ENCODE assay signal across 18 cellular contexts in genomic region chr1:44313265-44313918, GRCh38. TPM values are rescaled to one million over a fixed set of nuclear protein-coding genes. Genes with fewer than 3 reads are reported as not detected.
DNase-seq lines count a peak whose midpoint lies in the region; ATAC-seq, FAIRE-seq and TF ChIP-seq lines count a peak whose summit lies in the region.
"Had no signal": no experiment of that assay in that cellular context is flagged by ENCODE, and none has a peak within 500 bp of the region (broad histone marks: within the 10 kb centered on the region; RNA-seq: fewer than 3 reads in every experiment).

No MANE protein-coding gene starts in this region.

- no peak for ATAC-seq in activated naive CD8-positive, alpha-beta T cell treated with anti-CD3 and anti-CD28 coated beads, Interleukin-2, amount 10 ng/mL, durations not matched to agents 7 days and 5 days (ENCODE audit: low read depth)
- no peak for ATAC-seq in activated naive CD8-positive, alpha-beta T cell treated with anti-CD3 and anti-CD28 coated beads, Interleukin-2, amount 50 U/mL, for 24 hours
- peak; percentile 31 for ATAC-seq in left colon
- peak; percentile 86 to 94 (median 91) for ATAC-seq in pancreas
- no peak for ATAC-seq in foreskin keratinocyte
- no peak for ATAC-seq in sciatic nerve
- ATAC-seq: HepG2 had no signal

- H3K36me3 ChIP-seq in pancreas = peaks cover 0 to 6% (median 3%) of the 10 kb centered on the region in 3 donors

- FAIRE-seq in pancreas (lab: Jason Lieb, UNC) = no peak
- FAIRE-seq: GM12892, HepG2, HTR-8/SVneo had no signal

- POLR2A ChIA-PET in activated naive CD8-positive, alpha-beta T cell treated with anti-CD3 and anti-CD28 coated beads, Interleukin-2, amount 10 ng/mL, durations not matched to agents 7 days and 5 days (lab: Charles Lee) = no interaction called here

- H3K9me3 Mint-ChIP-seq in activated naive CD8-positive, alpha-beta T cell treated with anti-CD3 and anti-CD28 coated beads, Interleukin-2, amount 10 ng/mL, durations not matched to agents 7 days and 5 days = no peaks in the 10 kb centered on the region
- H3K9me3 Mint-ChIP-seq in activated naive CD8-positive, alpha-beta T cell treated with anti-CD3 and anti-CD28 coated beads, Interleukin-2, amount 50 U/mL, for 24 hours = no peaks in the 10 kb centered on the region
- H3K9me3 Mint-ChIP-seq: CD4-positive, alpha-beta T cell; H9 had no signal

- no peak overlapping the region for H3K4me3 ChIP-seq in pancreas

- H3K4me1 Mint-ChIP-seq in activated naive CD8-positive, alpha-beta T cell treated with anti-CD3 and anti-CD28 coated beads, Interleukin-2, amount 10 ng/mL, durations not matched to agents 7 days and 5 days = peaks cover 18% of the 10 kb centered on the region
- no peaks in the 10 kb centered on the region for H3K4me1 Mint-ChIP-seq in activated naive CD8-positive, alpha-beta T cell treated with anti-CD3 and anti-CD28 coated beads, Interleukin-2, amount 50 U/mL, for 24 hours

- no peak overlapping the region for H3K4me3 Mint-ChIP-seq in activated naive CD8-positive, alpha-beta T cell treated with anti-CD3 and anti-CD28 coated beads, Interleukin-2, amount 10 ng/mL, durations not matched to agents 7 days and 5 days
- no peak overlapping the region for H3K4me3 Mint-ChIP-seq in activated naive CD8-positive, alpha-beta T cell treated with anti-CD3 and anti-CD28 coated beads, Interleukin-2, amount 50 U/mL, for 24 hours
- H3K4me3 Mint-ChIP-seq: B cell; CD4-positive, alpha-beta T cell; H9 had no signal

- H3K36me3 Mint-ChIP-seq in activated naive CD8-positive, alpha-beta T cell treated with anti-CD3 and anti-CD28 coated beads, Interleukin-2, amount 10 ng/mL, durations not matched to agents 7 days and 5 days = peaks cover 11% of the 10 kb centered on the region
- H3K36me3 Mint-ChIP-seq in activated naive CD8-positive, alpha-beta T cell treated with anti-CD3 and anti-CD28 coated beads, Interleukin-2, amount 50 U/mL, for 24 hours (ENCODE audit: low read depth) = peaks cover 17% of the 10 kb centered on the region

- peaks cover 0 to 14% (median 6%) of the 10 kb centered on the region in 3 donors for H3K4me1 ChIP-seq in pancreas
- no peaks in the 10 kb centered on the region for H3K4me1 ChIP-seq in foreskin keratinocyte

- no peak for DNase-seq in activated naive CD8-positive, alpha-beta T cell treated with anti-CD3 and anti-CD28 coated beads, Interleukin-2, amount 10 ng/mL, durations not matched to agents 7 days and 5 days
- no peak for DNase-seq in activated naive CD8-positive, alpha-beta T cell treated with anti-CD3 and anti-CD28 coated beads, Interleukin-2, amount 50 U/mL, for 24 hours
- DNase-seq in left colon (no peak), pancreas (peak in 4 of 6 donors; percentile 38 to 58 (median 47)), foreskin keratinocyte (no peak), sciatic nerve (ENCODE audit: low spot score) (no peak), NCI-H128 (lab: John Stamatoyannopoulos, UW; ENCODE audit: unreplicated experiment) (no peak)
- DNase-seq: ACHN; C1 segment of cervical spinal cord; CD4-positive, alpha-beta T cell; DND-41; GDM1; GOT3; H9 had no signal

- intact Hi-C loops in left colon (cut with DNase I, micrococcal nuclease) = no loop called here
- intact Hi-C loops in pancreas (cut with DNase I) = no loop called here
- intact Hi-C loops in sciatic nerve (cut with DNase I) = no loop called here

- H3K27ac ChIP-seq in pancreas (peak overlapping the region; percentile 3 to 37 (median 22)), foreskin keratinocyte (no peak overlapping the region)

- H3K27me3 ChIP-seq in pancreas (no peaks in the 10 kb centered on the region), foreskin keratinocyte (no peaks in the 10 kb centered on the region)

- whole genome bisulfite sequencing in pancreas, 2 donors = 37 to 40% methylated on average over 3 of the region's 3 CpGs

- H3K27me3 Mint-ChIP-seq in activated naive CD8-positive, alpha-beta T cell treated with anti-CD3 and anti-CD28 coated beads, Interleukin-2, amount 10 ng/mL, durations not matched to agents 7 days and 5 days = no peaks in the 10 kb centered on the region
- H3K27me3 Mint-ChIP-seq in activated naive CD8-positive, alpha-beta T cell treated with anti-CD3 and anti-CD28 coated beads, Interleukin-2, amount 50 U/mL, for 24 hours = no peaks in the 10 kb centered on the region
- H3K27me3 Mint-ChIP-seq: B cell; CD4-positive, alpha-beta T cell had no signal

- no peaks in the 10 kb centered on the region for H3K9me3 ChIP-seq in pancreas

- H3K27ac Mint-ChIP-seq in activated naive CD8-positive, alpha-beta T cell treated with anti-CD3 and anti-CD28 coated beads, Interleukin-2, amount 10 ng/mL, durations not matched to agents 7 days and 5 days = peak overlapping the region; percentile 19
- H3K27ac Mint-ChIP-seq in activated naive CD8-positive, alpha-beta T cell treated with anti-CD3 and anti-CD28 coated beads, Interleukin-2, amount 50 U/mL, for 24 hours = no peak overlapping the region
- H3K27ac Mint-ChIP-seq: B cell; CD4-positive, alpha-beta T cell; H9 had no signal

- TF ChIP-seq CTCF in pancreas (IDR thresholded peaks at IDR 0.05) = peak in 2 of 4 donors; percentile 10 to 17
- no peak for TF ChIP-seq CTCF in foreskin keratinocyte (conservative IDR thresholded peaks at IDR 0.05)

RNA-seq across cellular contexts. Expression of gene ERI3, which starts 41.7 kb away (rescaled TPM):
- 10 to 100 TPM; 26.5 to 30.4 TPM for total RNA-seq in activated naive CD8-positive, alpha-beta T cell treated with anti-CD3 and anti-CD28 coated beads, Interleukin-2, amount 10 ng/mL, durations not matched to agents 7 days and 5 days
- total RNA-seq in left colon (10 to 100 TPM; 25.3 to 30.3 TPM), pancreas (10 to 100 TPM; 18.9 to 27.4 (median 21.7) TPM), foreskin keratinocyte (67.4 and 69.5 TPM in 2 replicates), sciatic nerve (59.8 TPM)
- polyA plus RNA-seq in pancreas (10 to 100 TPM; 21.0 to 33.7 TPM), foreskin keratinocyte (81.0 and 81.8 TPM in 2 replicates)

Comparison
In these comparisons a context has a peak if more than half of its experiments do, and no peak if none do; other contexts are left out.
1. ATAC-seq: peak in left colon (single experiment) and pancreas (4 of 4); none in activated naive CD8-positive, alpha-beta T cell treated with anti-CD3 and anti-CD28 coated beads, Interleukin-2, amount 10 ng/mL, durations not matched to agents 7 days and 5 days (single experiment), activated naive CD8-positive, alpha-beta T cell treated with anti-CD3 and anti-CD28 coated beads, Interleukin-2, amount 50 U/mL, for 24 hours (single experiment), foreskin keratinocyte (single experiment) and sciatic nerve (single experiment).
2. DNase-seq: peak in pancreas (4 of 6); none in activated naive CD8-positive, alpha-beta T cell treated with anti-CD3 and anti-CD28 coated beads, Interleukin-2, amount 10 ng/mL, durations not matched to agents 7 days and 5 days (single experiment), activated naive CD8-positive, alpha-beta T cell treated with anti-CD3 and anti-CD28 coated beads, Interleukin-2, amount 50 U/mL, for 24 hours (single experiment), left colon (0 of 2), foreskin keratinocyte (0 of 2), sciatic nerve (single experiment) and NCI-H128 (single experiment).